Comparison of ENCODE assay signal across 9 cellular contexts in genomic region chr3:129026728-129027543, GRCh38. TPM values are rescaled to one million over a fixed set of nuclear protein-coding genes. Genes with fewer than 3 reads are reported as not detected.
A peak's percentile ranks its signal among the peaks of the same experiment; 100 is the strongest.
DNase-seq lines count a peak whose midpoint lies in the region; ATAC-seq and TF ChIP-seq lines count a peak whose summit lies in the region.
"Had no signal": no experiment of that assay in that cellular context is flagged by ENCODE, and none has a peak within 500 bp of the region (broad histone marks: within the 10 kb centered on the region; RNA-seq: fewer than 3 reads in every experiment).

No MANE protein-coding gene starts in this region.

- H3K4me1 ChIP-seq in colonic mucosa = no peaks in the 10 kb centered on the region

- H3K9me3 ChIP-seq in colonic mucosa = no peaks in the 10 kb centered on the region

- TF ChIP-seq CTCF in AG10803 (conservative IDR thresholded peaks at IDR 0.05; ENCODE audit: low read length) (no peak), colonic mucosa (IDR thresholded peaks at IDR 0.05) (peak; percentile 76)

- intact Hi-C loops in colonic mucosa (cut with DNase I) = loop anchor here (10.0 kb wide), 1 partner anchor 58 kb away; no protein-coding TSS in a partner anchor

- TF ChIP-seq POLR2A in GM18951 (IDR thresholded peaks at IDR 0.05; ENCODE audit: extremely low read depth, insufficient read depth, insufficient read length) = peak; percentile 58

- no peaks in the 10 kb centered on the region for H3K36me3 ChIP-seq in colonic mucosa

- H3K9ac ChIP-seq in colonic mucosa (ENCODE audit: low read depth in 2 of 2, low read length in 2 of 2) = peak overlapping the region; percentile 76 to 81

- in situ Hi-C loops in GM18951 (cut with MboI; ENCODE audit: low sequenced_read_pairs, unreplicated experiment) = no loop called here

- no peaks in the 10 kb centered on the region for H3K27me3 ChIP-seq in colonic mucosa

- peak overlapping the region; percentile 10 for H3K27ac ChIP-seq in colonic mucosa

- peak; percentile 49 for DNase-seq in AG10803 (ENCODE audit: low read depth)
- DNase-seq in NCI-H2227 treated with DMSO at 0.1 percent for 48 hours (lab: John Stamatoyannopoulos, UW) = peak; percentile 52
- peak; percentile 78 to 80 for DNase-seq in activated CD4-positive, alpha-beta T cell treated with anti-CD3 and anti-CD28 coated beads for 24 hours (ENCODE audit: low read depth in 2 of 2)
- peak; percentile 93 for DNase-seq in colonic mucosa
- DNase-seq in left kidney (ENCODE audit: low read depth, low spot score) = peak; percentile 98
- peak; percentile 94 for DNase-seq in stimulated activated CD4-positive, alpha-beta T cell treated with anti-CD3 and anti-CD28 coated beads, Interleukin-1b, Interleukin-23, amount 100 ng/mL, for 48 hours

- peak; percentile 99 for ATAC-seq in HG03175 (IDR thresholded peaks at IDR 0.05; ENCODE audit: unreplicated experiment)

- no peak overlapping the region for H3K4me3 ChIP-seq in AG10803 (ENCODE audit: low read length)
- peak overlapping the region; percentile 42 for H3K4me3 ChIP-seq in colonic mucosa

RNA-seq across cellular contexts. Expression of gene EFCC1, which starts 25.8 kb away (rescaled TPM):
- 1 to 10 TPM; 1.3 to 1.7 TPM for total RNA-seq in colonic mucosa
- total RNA-seq: T-helper 1 cell treated with Interleukin-12 subunit alpha and Interleukin-12 subunit beta and Interleukin-4 antibody, amounts not matched to agents 30 ng/mL and 1 ng/mL, for 36 hours had no signal

RNA-seq across cellular contexts. Expression of gene CFAP92, which starts 33.1 kb away (rescaled TPM):
- 1 to 10 TPM in 1 of 2 donors, under 1 TPM in 1; 0.77 to 1.2 TPM for total RNA-seq in colonic mucosa
- total RNA-seq: T-helper 1 cell treated with Interleukin-12 subunit alpha and Interleukin-12 subunit beta and Interleukin-4 antibody, amounts not matched to agents 30 ng/mL and 1 ng/mL, for 36 hours had no signal

RNA-seq across cellular contexts. Expression of gene GP9, which starts 33.6 kb away (rescaled TPM):
- total RNA-seq in colonic mucosa = under 1 TPM in 1 of 2 donors, not detected in 1; 0.37 TPM
- total RNA-seq: T-helper 1 cell treated with Interleukin-12 subunit alpha and Interleukin-12 subunit beta and Interleukin-4 antibody, amounts not matched to agents 30 ng/mL and 1 ng/mL, for 36 hours had no signal
